ENCODE assay signal across 9 cellular contexts in genomic region chr7:6393667-6394056, GRCh38. TPM values are rescaled to one million over a fixed set of nuclear protein-coding genes. Genes with fewer than 3 reads are reported as not detected.
DNase-seq lines count a peak whose midpoint lies in the region; ATAC-seq, FAIRE-seq and TF ChIP-seq lines count a peak whose summit lies in the region.
"Had no signal": no experiment of that assay in that cellular context is flagged by ENCODE, and none has a peak within 500 bp of the region (broad histone marks: within the 10 kb centered on the region; RNA-seq: fewer than 3 reads in every experiment).

No MANE protein-coding gene starts in this region.

- no peak overlapping the region for H3K4me3 ChIP-seq in A549
- no peak overlapping the region for H3K4me3 ChIP-seq in naive thymus-derived CD4-positive, alpha-beta T cell (ENCODE audit: low read length)

- no peaks in the 10 kb centered on the region for H3K27me3 ChIP-seq in naive thymus-derived CD4-positive, alpha-beta T cell (ENCODE audit: control insufficient read depth in 2 of 2, insufficient read depth in 2 of 2, low read length in 2 of 2)

- no peak overlapping the region for H3K4me3 Mint-ChIP-seq in IgD-negative memory B cell
- peak overlapping the region in 2 of 10 donors; percentile 2 to 25 for H3K4me3 Mint-ChIP-seq in naive thymus-derived CD4-positive, alpha-beta T cell

- peaks cover 0 to 45% (median 3%) of the 10 kb centered on the region in 3 experiments for H3K36me3 ChIP-seq in naive thymus-derived CD4-positive, alpha-beta T cell (ENCODE audit: control insufficient read depth in 2 of 3, insufficient read depth in 3 of 3, low read length in 3 of 3)

- POLR2A ChIA-PET in A549 (lab: Yijun Ruan, JAX): no interaction called here
- POLR2A ChIA-PET in naive thymus-derived CD4-positive, alpha-beta T cell (lab: Charles Lee): interaction anchor here (0.8 kb wide), 1 partner anchor 47 kb away, joined by 3 read pairs; no protein-coding TSS in a partner anchor

- peaks cover 7% of the 10 kb centered on the region for H3K36me3 Mint-ChIP-seq in IgD-negative memory B cell
- peaks cover 4 to 26% (median 11%) of the 10 kb centered on the region in 5 donors for H3K36me3 Mint-ChIP-seq in naive thymus-derived CD4-positive, alpha-beta T cell

- TF ChIP-seq EP300 in A549 (IDR thresholded peaks at IDR 0.05): no peak

- H3K27ac Mint-ChIP-seq in IgD-negative memory B cell: peak overlapping the region in 2 of 3 donors; percentile 37 to 86
- H3K27ac Mint-ChIP-seq in naive thymus-derived CD4-positive, alpha-beta T cell: peak overlapping the region in 8 of 9 donors; percentile 17 to 89 (median 82)

- peaks cover 51% of the 10 kb centered on the region for H3K4me1 ChIP-seq in A549
- H3K4me1 ChIP-seq in naive thymus-derived CD4-positive, alpha-beta T cell (ENCODE audit: control insufficient read depth in 2 of 2, insufficient read depth in 2 of 2, low read length in 2 of 2): no peaks in the 10 kb centered on the region

- peak overlapping the region; percentile 66 to 80; a peak in 5 of 6 replicates for H3K27ac ChIP-seq in A549
- peak overlapping the region; percentile 55 for H3K27ac ChIP-seq in cingulate gyrus (ENCODE audit: low read depth, low read length)
- no peak overlapping the region for H3K27ac ChIP-seq in naive thymus-derived CD4-positive, alpha-beta T cell (ENCODE audit: low read depth, low read length)

- DNase-seq in A549 (ENCODE audit: low read depth in 1 of 2, low spot score in 1 of 2) (no peak), HuH-7.5 (ENCODE audit: low spot score) (no peak)
- no peak for DNase-seq in naive thymus-derived CD4-positive, alpha-beta T cell
- no peak for DNase-seq in stimulated activated CD4-positive, alpha-beta T cell treated with anti-CD3 and anti-CD28 coated beads, Interleukin-15, amount 100 ng/mL, for 24 hours
- DNase-seq: NCI-H2081 treated with DMSO at 0.1 percent for 48 hours had no signal

- TF ChIP-seq CTCF in A549 (IDR thresholded peaks at IDR 0.05): no peak

- WGBS in A549 (ENCODE audit: missing lambda C conversion rate): 82% methylated on average over 3 of the region's 3 CpGs

- H3K4me2 ChIP-seq in A549: peak overlapping the region; percentile 71

- H3K4me1 Mint-ChIP-seq in IgD-negative memory B cell: peaks cover 23 to 25% (median 24%) of the 10 kb centered on the region in 3 donors
- peaks cover 37 to 66% (median 53%) of the 10 kb centered on the region in 7 donors for H3K4me1 Mint-ChIP-seq in naive thymus-derived CD4-positive, alpha-beta T cell

- no peak for TF ChIP-seq POLR2A in A549 (IDR thresholded peaks at IDR 0.05; ENCODE audit: low read length)

- FAIRE-seq in A549 (lab: Jason Lieb, UNC): no peak

- no peaks in the 10 kb centered on the region for H3K9me3 ChIP-seq in A549
- H3K9me3 ChIP-seq in naive thymus-derived CD4-positive, alpha-beta T cell (ENCODE audit: control insufficient read depth in 2 of 3, low read length in 3 of 3): no peaks in the 10 kb centered on the region

- TF ChIP-seq RAD21 in A549 (conservative IDR thresholded peaks at IDR 0.05 in 1 of 2, IDR thresholded peaks at IDR 0.05 in 1 of 2): no peak

- H3K9me3 Mint-ChIP-seq in IgD-negative memory B cell: no peaks in the 10 kb centered on the region
- peaks cover 0 to 1% (median 0%) of the 10 kb centered on the region in 11 donors for H3K9me3 Mint-ChIP-seq in naive thymus-derived CD4-positive, alpha-beta T cell

- peak in 1 of 2 experiments; percentile 31; a peak in 2 of 6 replicates for ATAC-seq in A549
- no peak for ATAC-seq in naive thymus-derived CD4-positive, alpha-beta T cell
- no peak for ATAC-seq in GM18868 (IDR thresholded peaks at IDR 0.05; ENCODE audit: unreplicated experiment)
- no peak for ATAC-seq in GM21528 (IDR thresholded peaks at IDR 0.05; ENCODE audit: low FRiP score, unreplicated experiment)

- H3K27me3 Mint-ChIP-seq in IgD-negative memory B cell: no peaks in the 10 kb centered on the region
- H3K27me3 Mint-ChIP-seq in naive thymus-derived CD4-positive, alpha-beta T cell: no peaks in the 10 kb centered on the region

- intact Hi-C loops in naive thymus-derived CD4-positive, alpha-beta T cell (cut with micrococcal nuclease): no loop called here

- CTCF ChIA-PET in A549 (lab: Yijun Ruan, JAX): interaction anchor here (1.2 kb wide), 1 partner anchor 31 kb away, joined by 4 read pairs; no protein-coding TSS in a partner anchor
- CTCF ChIA-PET in naive thymus-derived CD4-positive, alpha-beta T cell (lab: Charles Lee): no interaction called here

TF ChIP-seq in A549, 52 proteins besides CTCF, POLR2A, EP300 and RAD21:
- TF ChIP-seq NR3C1 (IDR thresholded peaks at IDR 0.05) (no peak), PHF8 (IDR thresholded peaks at IDR 0.05; ENCODE audit: borderline replicate concordance, low read depth) (no peak), EHF (CRISPR knock-in tag; IDR thresholded peaks at IDR 0.05) (no peak), BCL3 (IDR thresholded peaks at IDR 0.05) (no peak), KDM1A (IDR thresholded peaks at IDR 0.05; ENCODE audit: low read depth) (no peak), ATOH8 (CRISPR knock-in tag; IDR thresholded peaks at IDR 0.05; ENCODE audit: low read depth) (no peak), EHMT2 (IDR thresholded peaks at IDR 0.05; ENCODE audit: low read depth) (no peak), HOXA7 (CRISPR knock-in tag; IDR thresholded peaks at IDR 0.05) (no peak), CHD2 (IDR thresholded peaks at IDR 0.05; ENCODE audit: low read length, partially characterized antibody) (no peak), JUN (IDR thresholded peaks at IDR 0.05) (no peak), HEYL (CRISPR knock-in tag; IDR thresholded peaks at IDR 0.05) (no peak), HOXB13 (CRISPR knock-in tag; IDR thresholded peaks at IDR 0.05; ENCODE audit: low read depth) (no peak), FOSB (CRISPR knock-in tag; IDR thresholded peaks at IDR 0.05) (no peak), ESRRA (IDR thresholded peaks at IDR 0.05; ENCODE audit: borderline replicate concordance, low read length) (no peak), NPAS2 (CRISPR knock-in tag; IDR thresholded peaks at IDR 0.05; ENCODE audit: borderline replicate concordance) (no peak), CEBPB (IDR thresholded peaks at IDR 0.05) (no peak), ZSCAN20 (CRISPR knock-in tag; IDR thresholded peaks at IDR 0.05) (no peak), E2F6 (IDR thresholded peaks at IDR 0.05; ENCODE audit: borderline replicate concordance, low read depth) (no peak), POLR2AphosphoS2 (conservative IDR thresholded peaks at IDR 0.05; ENCODE audit: low read length) (no peak)
TF ChIP-seq in A549: peak in this region for 0.

RNA-seq across cellular contexts. Expression of gene RAC1, which starts 19.3 kb away (rescaled TPM):
- 446 and 516 TPM in 2 replicates for polyA plus RNA-seq in A549 (2011; rRNA removed)
- polyA plus RNA-seq in A549 (2012; cell fraction: cytosol; rRNA removed): 334 and 374 TPM in 2 replicates
- polyA plus RNA-seq in A549 (2012; cell fraction: nucleus; rRNA removed): 111 and 169 TPM in 2 replicates
- polyA plus RNA-seq in A549 (2017; fragmentation: RNase III; extraction: RNeasy Plus Mini Kit Qiagen cat#74134 plus additional on column Dnase treatment): 220 to 239 TPM (median 228 TPM) in 3 replicates
- polyA minus RNA-seq in A549 (2011; rRNA and poly(A)+ RNA removed): 144 and 149 TPM in 2 replicates
- polyA plus RNA-seq in IgD-negative memory B cell: 150 TPM
- 100 to 1,000 TPM in 2 of 5 experiments, 10 to 100 TPM in 3; 60.2 to 139 (median 87.2) TPM for total RNA-seq in naive thymus-derived CD4-positive, alpha-beta T cell
- 100 to 1,000 TPM; 188 to 211 TPM for polyA plus RNA-seq in naive thymus-derived CD4-positive, alpha-beta T cell

RNA-seq across cellular contexts. Expression of gene FAM220A, which starts 44.9 kb away (rescaled TPM):
- polyA plus RNA-seq in A549 (2011; rRNA removed) (33.0 and 34.3 TPM in 2 replicates), A549 (2017; fragmentation: RNase III; extraction: RNeasy Plus Mini Kit Qiagen cat#74134 plus additional on column Dnase treatment) (12.9 to 14.0 TPM (median 13.2 TPM) in 3 replicates), IgD-negative memory B cell (7.8 TPM)
- polyA plus RNA-seq in A549 (2012; cell fraction: cytosol; rRNA removed): 12.3 and 13.4 TPM in 2 replicates
- 5.5 TPM in 2 replicates for polyA plus RNA-seq in A549 (2012; cell fraction: nucleus; rRNA removed)
- 17.2 and 17.6 TPM in 2 replicates for polyA minus RNA-seq in A549 (2011; rRNA and poly(A)+ RNA removed)
- 10 to 100 TPM in 4 of 5 experiments, 1 to 10 TPM in 1; 8.9 to 25.0 (median 14.7) TPM for total RNA-seq in naive thymus-derived CD4-positive, alpha-beta T cell
- 1 to 10 TPM; 5.2 to 7.1 TPM for polyA plus RNA-seq in naive thymus-derived CD4-positive, alpha-beta T cell

RNA-seq across cellular contexts. Expression of gene DAGLB, which starts 54.1 kb away (rescaled TPM):
- 19.3 and 19.7 TPM in 2 replicates for polyA plus RNA-seq in A549 (2011; rRNA removed)
- 15.8 and 18.5 TPM in 2 replicates for polyA plus RNA-seq in A549 (2012; cell fraction: cytosol; rRNA removed)
- 69.2 and 108 TPM in 2 replicates for polyA plus RNA-seq in A549 (2012; cell fraction: nucleus; rRNA removed)
- 14.5 to 19.1 TPM (median 15.7 TPM) in 3 replicates for polyA plus RNA-seq in A549 (2017; fragmentation: RNase III; extraction: RNeasy Plus Mini Kit Qiagen cat#74134 plus additional on column Dnase treatment)
- 32.9 and 46.0 TPM in 2 replicates for polyA minus RNA-seq in A549 (2011; rRNA and poly(A)+ RNA removed)
- polyA plus RNA-seq in IgD-negative memory B cell: 15.5 TPM
- 10 to 100 TPM; 20.6 to 44.3 (median 39.8) TPM for total RNA-seq in naive thymus-derived CD4-positive, alpha-beta T cell
- 10 to 100 TPM; 10.5 to 21.8 TPM for polyA plus RNA-seq in naive thymus-derived CD4-positive, alpha-beta T cell
